Comparison of ENCODE assay signal across 8 cellular contexts in genomic region chr10:69179743-69180524, GRCh38. TPM values are rescaled to one million over a fixed set of nuclear protein-coding genes. Genes with fewer than 3 reads are reported as not detected.
DNase-seq lines count a peak whose midpoint lies in the region; ATAC-seq and TF ChIP-seq lines count a peak whose summit lies in the region.

SUPV3L1 (plus strand) TSS chr10:69180234; CDS start chr10:69180292, 58 bp downstream.

- POLR2A ChIA-PET in activated CD8-positive, alpha-beta T cell treated with anti-CD3 and anti-CD28 coated beads for 36 hours (lab: Charles Lee), result interaction anchor here (0.6 to 1.5 kb wide), 9 partner anchors 16 to 1051 kb away, joined by 3 to 11 read pairs (median 4); partner anchors contain the start of genes DDX21 and SRGN

- intact Hi-C loops in activated CD8-positive, alpha-beta T cell treated with anti-CD3 and anti-CD28 coated beads for 36 hours (cut with micrococcal nuclease), result loop anchor here (5.0 kb wide), 1 partner anchor 42 kb away; the partner anchor contains the start of gene HKDC1
- intact Hi-C loops in right lobe of liver (cut with DNase I), result no loop called here

- peaks cover 0 to 17% of the 10 kb centered on the region in 2 donors for H3K36me3 ChIP-seq in duodenal mucosa (ENCODE audit: control insufficient read depth in 1 of 2, insufficient read depth in 2 of 2, low read length in 2 of 2)
- no peaks in the 10 kb centered on the region for H3K36me3 ChIP-seq in right lobe of liver

- H3K27me3 ChIP-seq in duodenal mucosa (ENCODE audit: control insufficient read depth in 1 of 2, insufficient read depth in 2 of 2, low read length in 2 of 2) (no peaks in the 10 kb centered on the region), right lobe of liver (no peaks in the 10 kb centered on the region)

- WGBS in right lobe of liver (ENCODE audit: insufficient coverage, low coverage, low lambda C conversion rate, missing lambda C conversion rate), result under 1% methylated on average over 27 of the region's 44 CpGs

- CTCF ChIA-PET in activated CD8-positive, alpha-beta T cell treated with anti-CD3 and anti-CD28 coated beads for 36 hours (lab: Charles Lee), result interaction anchor here (0.6 to 1.0 kb wide), 2 partner anchors 10 to 114 kb away, joined by 3 to 4 read pairs; no protein-coding TSS in a partner anchor

- H3K4me3 Mint-ChIP-seq in activated CD8-positive, alpha-beta T cell treated with anti-CD3 and anti-CD28 coated beads for 36 hours, result peak within 1 kb of the TSS; percentile 84

- TF ChIP-seq CTCF in activated CD8-positive, alpha-beta T cell treated with anti-CD3 and anti-CD28 coated beads for 36 hours (IDR thresholded peaks at IDR 0.05), result no peak
- TF ChIP-seq CTCF in right lobe of liver (IDR thresholded peaks at IDR 0.05), result no peak

- peaks cover 36% of the 10 kb centered on the region for H3K4me1 Mint-ChIP-seq in activated CD8-positive, alpha-beta T cell treated with anti-CD3 and anti-CD28 coated beads for 36 hours (ENCODE audit: low read depth)

- peaks cover 9% of the 10 kb centered on the region for H3K36me3 Mint-ChIP-seq in activated CD8-positive, alpha-beta T cell treated with anti-CD3 and anti-CD28 coated beads for 36 hours (ENCODE audit: low read depth)

- no peaks in the 10 kb centered on the region for H3K27me3 Mint-ChIP-seq in activated CD8-positive, alpha-beta T cell treated with anti-CD3 and anti-CD28 coated beads for 36 hours

- H3K4me1 ChIP-seq in duodenal mucosa (ENCODE audit: control insufficient read depth in 1 of 2, insufficient read depth in 2 of 2, low read length in 2 of 2) (peaks cover 9 to 21% of the 10 kb centered on the region in 2 donors), right lobe of liver (peaks cover 0 to 15% (median 4%) of the 10 kb centered on the region in 4 donors)

- H3K9me3 Mint-ChIP-seq in activated CD8-positive, alpha-beta T cell treated with anti-CD3 and anti-CD28 coated beads for 36 hours, result no peaks in the 10 kb centered on the region

- H3K9ac ChIP-seq in duodenal mucosa (ENCODE audit: low read depth in 1 of 2, low read length in 2 of 2), result peak within 1 kb of the TSS; percentile 89 to 94

- H3K27ac ChIP-seq in duodenal mucosa (ENCODE audit: low read depth, low read length) (peak within 1 kb of the TSS; percentile 81), right lobe of liver (peak within 1 kb of the TSS; percentile 97 to 98 (median 98))

- TF ChIP-seq POLR2A in right lobe of liver (IDR thresholded peaks at IDR 0.05), result peak; percentile 53

- peak within 1 kb of the TSS; percentile 100 for H3K27ac Mint-ChIP-seq in activated CD8-positive, alpha-beta T cell treated with anti-CD3 and anti-CD28 coated beads for 36 hours

- peak within 1 kb of the TSS; percentile 95 to 99 for H3K4me3 ChIP-seq in duodenal mucosa (ENCODE audit: low read depth in 1 of 2, low read length in 2 of 2)
- peak within 1 kb of the TSS; percentile 87 to 100 (median 96) for H3K4me3 ChIP-seq in right lobe of liver

- H3K9me3 ChIP-seq in duodenal mucosa (ENCODE audit: control insufficient read depth in 1 of 2, low read length in 2 of 2) (no peaks in the 10 kb centered on the region), right lobe of liver (no peaks in the 10 kb centered on the region)

- DNase-seq in CD1c-positive myeloid dendritic cell (ENCODE audit: extremely low spot score) (peak; percentile 96), NCI-H82 treated with DMSO at 0.1 percent for 48 hours (lab: John Stamatoyannopoulos, UW; ENCODE audit: unreplicated experiment) (peak; percentile 93), right lobe of liver (peak; percentile 89 to 95 (median 94))
- peak; percentile 96 for DNase-seq in activated CD8-positive, alpha-beta T cell treated with anti-CD3 and anti-CD28 coated beads for 36 hours
- DNase-seq in stimulated activated CD4-positive, alpha-beta T cell treated with anti-CD3 and anti-CD28 coated beads, Interleukin-4, amount 100 ng/mL, for 4 hours, result peak; percentile 80 to 89

- ATAC-seq in GM19397 (IDR thresholded peaks at IDR 0.05; ENCODE audit: unreplicated experiment), result peak; percentile 84
- ATAC-seq in HG03571 (IDR thresholded peaks at IDR 0.05; ENCODE audit: unreplicated experiment), result peak; percentile 84
- ATAC-seq in activated CD8-positive, alpha-beta T cell treated with anti-CD3 and anti-CD28 coated beads for 36 hours, result peak; percentile 91
- peak; percentile 96 to 97 (median 96) for ATAC-seq in right lobe of liver

RNA-seq across cellular contexts. Expression of gene SUPV3L1, which starts in this region (rescaled TPM):
- 10 to 100 TPM; 37.6 to 42.7 TPM for total RNA-seq in activated CD8-positive, alpha-beta T cell treated with anti-CD3 and anti-CD28 coated beads for 36 hours
- total RNA-seq in right lobe of liver, result 10 to 100 TPM; 18.4 to 28.5 (median 22.6) TPM

Comparison
In these comparisons a context has a peak if more than half of its experiments do, and no peak if none do; other contexts are left out.
1. Peak in every context shown above with its lines: DNase-seq, ATAC-seq, H3K4me3 ChIP-seq and H3K27ac ChIP-seq.